28 cellular contexts compared by ENCODE assay signal in the genomic region with DNA sequence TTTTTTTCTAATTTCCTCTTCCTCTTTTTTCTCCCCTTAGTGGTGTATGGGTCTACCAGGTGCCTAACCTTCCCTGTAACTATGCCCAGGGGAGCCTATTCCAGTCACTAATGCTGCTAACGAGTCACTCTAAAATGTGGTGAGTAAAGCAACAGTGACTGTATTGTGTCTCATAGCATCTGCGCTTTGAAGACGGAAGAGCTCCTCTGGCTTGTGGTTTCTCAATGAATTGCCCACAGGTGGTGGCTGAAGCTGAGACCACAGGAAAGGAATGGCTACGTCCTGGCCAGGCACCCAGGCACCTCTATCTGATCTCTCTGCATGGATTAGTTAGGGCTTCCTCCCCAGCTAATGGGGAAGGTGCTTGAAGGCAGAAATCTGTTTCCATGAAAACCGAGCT.
A peak's percentile ranks its signal among the peaks of the same experiment; 100 is the strongest.
DNase-seq lines count a peak whose midpoint lies in the region; ATAC-seq and TF ChIP-seq lines count a peak whose summit lies in the region.
"Had no signal": no experiment of that assay in that cellular context is flagged by ENCODE, and none has a peak within 500 bp of the region (broad histone marks: within the 10 kb centered on the region; RNA-seq: fewer than 3 reads in every experiment).

No MANE protein-coding gene starts in this region.

- H3K36me3 Mint-ChIP-seq in H9 (ENCODE audit: insufficient read depth in 1 of 3, low read depth in 3 of 3) (peaks cover 0 to 14% (median 10%) of the 10 kb centered on the region in 3 experiments; a peak in 5 of 7 replicates), WTC11 (peaks cover 4% of the 10 kb centered on the region; the same call in 1 of the 2 replicates)
- H3K36me3 Mint-ChIP-seq: activated naive CD4-positive, alpha-beta T cell treated with anti-CD3 and anti-CD28 coated beads, Interleukin-2, amount 50 U/mL, for 24 hours; CD4-positive, CD25-positive, alpha-beta regulatory T cell; memory B cell; naive thymus-derived CD4-positive, alpha-beta T cell had no signal

- H3K4me3 ChIP-seq in mesendoderm (ENCODE audit: low read length) (no peak overlapping the region), mesenchymal stem cell (ENCODE audit: insufficient read depth in 1 of 2, low read depth in 1 of 2, low read length in 2 of 2) (no peak overlapping the region)
- H3K4me3 ChIP-seq: MG63, psoas muscle, transverse colon had no signal

- peaks cover 19% of the 10 kb centered on the region; the same call in 1 of the 2 replicates for H3K4me1 ChIP-seq in H9 (ENCODE audit: insufficient read depth, low read length)
- no peaks in the 10 kb centered on the region for H3K4me1 ChIP-seq in mesendoderm (ENCODE audit: control insufficient read depth, low read depth, low read length)
- H3K4me1 ChIP-seq in mesenchymal stem cell (ENCODE audit: control insufficient read depth, insufficient read depth, low read depth, low read length): no peaks in the 10 kb centered on the region
- H3K4me1 ChIP-seq: psoas muscle, transverse colon had no signal

- H3K9ac ChIP-seq in H9 (ENCODE audit: extremely low read depth, insufficient read length, low read length) (no peak overlapping the region), mesendoderm (ENCODE audit: low read length) (no peak overlapping the region), mesenchymal stem cell (ENCODE audit: low read length) (no peak overlapping the region)

- no peak; the same call in 1 of the 2 replicates for ATAC-seq in WTC11
- no peak for ATAC-seq in HG02870 (IDR thresholded peaks at IDR 0.05; ENCODE audit: unreplicated experiment)
- ATAC-seq: activated T-helper 17 cell treated with anti-CD3 and anti-CD28 coated beads, Interleukin-2, amount 50 U/mL, for 72 hours; left colon; naive thymus-derived CD4-positive, alpha-beta T cell; psoas muscle had no signal

- H2AFZ ChIP-seq in H9 (ENCODE audit: low read length) (no peak overlapping the region), mesenchymal stem cell (ENCODE audit: low read depth, low read length) (no peak overlapping the region)

- H3K9me3 Mint-ChIP-seq in H9 (no peaks in the 10 kb centered on the region; a peak in 2 of 5 replicates), WTC11 (peaks cover 8% of the 10 kb centered on the region)

- CTCF ChIA-PET in WTC11 (lab: Charles Lee): interaction anchor here (1.1 to 1.3 kb wide), 2 partner anchors 9 to 11 kb away, joined by 3 to 4 read pairs; no protein-coding TSS in a partner anchor

- WGBS in H9 (ENCODE audit: extremely low coverage, insufficient read length, low lambda C conversion rate): no CpG with 5 or more reads among the region's 5 CpGs
- WGBS in mesendoderm (ENCODE audit: extremely low coverage, insufficient coverage, low lambda C conversion rate): no CpG with 5 or more reads among the region's 5 CpGs
- 45% methylated on average over 5 of the region's 5 CpGs for whole genome bisulfite sequencing in mesenchymal stem cell

- H2BK20ac ChIP-seq in H9 (ENCODE audit: low read depth, low read length, poor library complexity, severe bottlenecking): no peak overlapping the region

- no peak overlapping the region for H4K8ac ChIP-seq in H9 (replicated peaks; ENCODE audit: insufficient read length, low read depth, low read length)
- H4K8ac ChIP-seq in mesendoderm (ENCODE audit: low read depth, low read length): no peak overlapping the region
- no peak overlapping the region for H4K8ac ChIP-seq in mesenchymal stem cell (ENCODE audit: low read length)

- TF ChIP-seq CTCF in H9 (conservative IDR thresholded peaks at IDR 0.05) (no peak), WTC11 (IDR thresholded peaks at IDR 0.05) (no peak)

- H3K27ac ChIP-seq in H9 (ENCODE audit: insufficient read length, low read depth, low read length): no peak overlapping the region
- H3K27ac ChIP-seq in mesendoderm (ENCODE audit: low read depth, low read length): no peak overlapping the region
- H3K27ac ChIP-seq in mesenchymal stem cell (ENCODE audit: low read length, poor library complexity, severe bottlenecking): no peak overlapping the region
- H3K27ac ChIP-seq: HL-60, psoas muscle, transverse colon had no signal

- H3K27me3 Mint-ChIP-seq in H9 (ENCODE audit: low read depth) (no peaks in the 10 kb centered on the region), WTC11 (ENCODE audit: low read depth) (peaks cover 2% of the 10 kb centered on the region)
- H3K27me3 Mint-ChIP-seq: activated B cell treated with CpG ODN at 0.5 μM for 24 hours; activated naive CD4-positive, alpha-beta T cell treated with anti-CD3 and anti-CD28 coated beads, Interleukin-2, amount 50 U/mL, for 24 hours; activated T-helper 17 cell treated with anti-CD3 and anti-CD28 coated beads, Interleukin-2, amount 50 U/mL, for 72 hours; CD4-positive, CD25-positive, alpha-beta regulatory T cell; dendritic cell treated with granulocyte-macrophage colony-stimulating factor and Interleukin-4, amounts not matched to agents 40 ng/mL and 50 ng/mL, for 4 days; memory B cell; naive thymus-derived CD4-positive, alpha-beta T cell had no signal

- POLR2A ChIA-PET in WTC11 (lab: Charles Lee): no interaction called here

- H3K14ac ChIP-seq in H9 (ENCODE audit: insufficient read depth, low read length) (no peak overlapping the region), mesenchymal stem cell (ENCODE audit: low read length in 2 of 2) (no peak overlapping the region)

- H3K27ac Mint-ChIP-seq in H9 (peak overlapping the region in 2 of 3 experiments; percentile 82 to 92; a peak in 5 of 7 replicates), WTC11 (peak overlapping the region; percentile 93)
- H3K27ac Mint-ChIP-seq: activated B cell treated with CpG ODN at 0.5 μM for 24 hours; activated naive CD4-positive, alpha-beta T cell treated with anti-CD3 and anti-CD28 coated beads, Interleukin-2, amount 50 U/mL, for 24 hours; activated T-helper 17 cell treated with anti-CD3 and anti-CD28 coated beads, Interleukin-2, amount 50 U/mL, for 72 hours; CD4-positive, CD25-positive, alpha-beta regulatory T cell; dendritic cell treated with granulocyte-macrophage colony-stimulating factor and Interleukin-4, amounts not matched to agents 40 ng/mL and 50 ng/mL, for 4 days; memory B cell; naive thymus-derived CD4-positive, alpha-beta T cell had no signal

- H3K27me3 ChIP-seq in H9 (ENCODE audit: insufficient read depth, low read length) (no peaks in the 10 kb centered on the region), mesendoderm (ENCODE audit: insufficient read depth, low read length, poor library complexity) (no peaks in the 10 kb centered on the region), mesenchymal stem cell (ENCODE audit: control insufficient read depth in 1 of 2, insufficient read depth in 1 of 2, low read length in 2 of 2) (no peaks in the 10 kb centered on the region)
- H3K27me3 ChIP-seq: MG63, transverse colon had no signal

- H2BK120ac ChIP-seq in H9 (ENCODE audit: low read depth, low read length, poor library complexity, severe bottlenecking) (no peak overlapping the region), mesendoderm (ENCODE audit: low read depth, low read length) (no peak overlapping the region), mesenchymal stem cell (ENCODE audit: low read depth, low read length) (no peak overlapping the region)

- H2BK12ac ChIP-seq in H9 (ENCODE audit: insufficient read length, low read depth, low read length) (no peak overlapping the region), mesenchymal stem cell (ENCODE audit: low read length in 2 of 2) (no peak overlapping the region)

- no peak overlapping the region for H3K4me3 Mint-ChIP-seq in H9
- H3K4me3 Mint-ChIP-seq in WTC11: no peak overlapping the region
- H3K4me3 Mint-ChIP-seq: activated B cell treated with CpG ODN at 0.5 μM for 24 hours; activated naive CD4-positive, alpha-beta T cell treated with anti-CD3 and anti-CD28 coated beads, Interleukin-2, amount 50 U/mL, for 24 hours; activated T-helper 17 cell treated with anti-CD3 and anti-CD28 coated beads, Interleukin-2, amount 50 U/mL, for 72 hours; CD4-positive, CD25-positive, alpha-beta regulatory T cell; dendritic cell treated with granulocyte-macrophage colony-stimulating factor and Interleukin-4, amounts not matched to agents 40 ng/mL and 50 ng/mL, for 4 days; memory B cell; naive thymus-derived CD4-positive, alpha-beta T cell had no signal

- no peak overlapping the region for H4K91ac ChIP-seq in H9 (ENCODE audit: insufficient read length, low read depth, low read length)
- no peak overlapping the region for H4K91ac ChIP-seq in mesenchymal stem cell (ENCODE audit: low read length)

- H3K4me1 Mint-ChIP-seq in H9: peaks cover 42 to 62% of the 10 kb centered on the region in 2 experiments
- H3K4me1 Mint-ChIP-seq in WTC11: peaks cover 72% of the 10 kb centered on the region
- H3K4me1 Mint-ChIP-seq: activated B cell treated with CpG ODN at 0.5 μM for 24 hours; activated naive CD4-positive, alpha-beta T cell treated with anti-CD3 and anti-CD28 coated beads, Interleukin-2, amount 50 U/mL, for 24 hours; activated T-helper 17 cell treated with anti-CD3 and anti-CD28 coated beads, Interleukin-2, amount 50 U/mL, for 72 hours; CD4-positive, CD25-positive, alpha-beta regulatory T cell; memory B cell had no signal

- no peaks in the 10 kb centered on the region for H3K36me3 ChIP-seq in mesendoderm (ENCODE audit: control insufficient read depth, insufficient read depth, low read length)
- no peaks in the 10 kb centered on the region for H3K36me3 ChIP-seq in mesenchymal stem cell (ENCODE audit: control insufficient read depth in 1 of 2, insufficient read depth in 2 of 2, low read depth in 1 of 2, low read length in 2 of 2)
- H3K36me3 ChIP-seq: MG63, transverse colon had no signal

- no peak for DNase-seq in H9
- DNase-seq in M059J (ENCODE audit: low read depth): peak; percentile 43
- DNase-seq in WTC11 (ENCODE audit: low spot score): no peak
- peak; percentile 2 for DNase-seq in mesendoderm
- no peak for DNase-seq in NCI-H446 (lab: John Stamatoyannopoulos, UW)
- no peak for DNase-seq in mesenchymal stem cell
- DNase-seq: activated B cell treated with CpG ODN at 0.5 μM for 24 hours; activated CD4-positive, alpha-beta T cell treated with anti-CD3 and anti-CD28 coated beads, Interleukin-2, amount 50 U/mL, for 4 hours; activated CD8-positive, alpha-beta memory T cell treated with anti-CD3 and anti-CD28 coated beads, Interleukin-2, amount 50 U/mL, for 48 hours; CD4-positive, CD25-positive, alpha-beta regulatory T cell; glutamatergic neuron; H7; left colon; MG63; naive thymus-derived CD4-positive, alpha-beta T cell; NCI-H1417; NCI-H2171; NCI-H524; nucleus accumbens; psoas muscle; T1000; transverse colon had no signal

- H4K5ac ChIP-seq in H9 (ENCODE audit: insufficient read length, low read depth, low read length) (no peak overlapping the region), mesendoderm (ENCODE audit: low read length) (no peak overlapping the region)

- H3K9me3 ChIP-seq in H9 (ENCODE audit: control insufficient read depth, low read depth, low read length): no peaks in the 10 kb centered on the region
- no peaks in the 10 kb centered on the region for H3K9me3 ChIP-seq in mesenchymal stem cell (ENCODE audit: control insufficient read depth, low read length)
- H3K9me3 ChIP-seq: MG63, psoas muscle, transverse colon had no signal

- H3K56ac ChIP-seq in H9 (ENCODE audit: insufficient read length, low read depth, low read length) (no peak overlapping the region), mesendoderm (ENCODE audit: low read length) (no peak overlapping the region)

- no peak overlapping the region for H3K23ac ChIP-seq in H9 (ENCODE audit: insufficient read length, low read depth, low read length)
- no peak overlapping the region for H3K23ac ChIP-seq in mesendoderm (ENCODE audit: low read length)
- no peak overlapping the region for H3K23ac ChIP-seq in mesenchymal stem cell (ENCODE audit: low read length in 2 of 2)

- H2BK15ac ChIP-seq in H9 (ENCODE audit: low read depth, low read length) (no peak overlapping the region), mesendoderm (replicated peaks; ENCODE audit: low read depth) (no peak overlapping the region), mesenchymal stem cell (ENCODE audit: low read depth, poor library complexity, severe bottlenecking) (no peak overlapping the region)

- H2BK5ac ChIP-seq in H9 (ENCODE audit: insufficient read length, low read length) (no peak overlapping the region), mesendoderm (ENCODE audit: low read length) (no peak overlapping the region), mesenchymal stem cell (ENCODE audit: low read depth, low read length, poor library complexity, severe bottlenecking) (no peak overlapping the region)

- H2AK5ac ChIP-seq in H9 (ENCODE audit: insufficient read length, low read length): no peak overlapping the region
- H2AK5ac ChIP-seq in mesendoderm (ENCODE audit: low read length): no peak overlapping the region
- no peak overlapping the region for H2AK5ac ChIP-seq in mesenchymal stem cell (ENCODE audit: low read length, severe bottlenecking)

- H3K18ac ChIP-seq in H9 (ENCODE audit: insufficient read length, low read depth, low read length): no peak overlapping the region
- no peak overlapping the region for H3K18ac ChIP-seq in mesendoderm (ENCODE audit: low read length)
- no peak overlapping the region for H3K18ac ChIP-seq in mesenchymal stem cell (ENCODE audit: low read depth in 1 of 2, low read length in 2 of 2)

- H3T11ph ChIP-seq in H9 (ENCODE audit: low read length): no peak overlapping the region

- H3K4ac ChIP-seq in H9 (ENCODE audit: low read depth, low read length): no peak overlapping the region
- H3K4ac ChIP-seq in mesendoderm (ENCODE audit: low read depth, low read length): no peak overlapping the region
- no peak overlapping the region for H3K4ac ChIP-seq in mesenchymal stem cell (ENCODE audit: low read depth in 1 of 2, low read length in 2 of 2)

- H3K4me2 ChIP-seq in H9 (ENCODE audit: insufficient read depth, insufficient read length, low read length) (no peak overlapping the region), mesendoderm (ENCODE audit: low read length) (no peak overlapping the region), mesenchymal stem cell (ENCODE audit: low read length, poor library complexity, severe bottlenecking) (no peak overlapping the region)

- no peaks in the 10 kb centered on the region for H4K20me1 ChIP-seq in H9 (ENCODE audit: control insufficient read depth, insufficient read depth, insufficient read length)

- no peaks in the 10 kb centered on the region for H3K79me2 ChIP-seq in H9 (ENCODE audit: insufficient read depth, low read length)
- no peaks in the 10 kb centered on the region for H3K79me2 ChIP-seq in mesendoderm (ENCODE audit: control insufficient read depth, insufficient read depth, low read length)

- H3K23me2 ChIP-seq in H9 (ENCODE audit: insufficient read length, low read depth, low read length, poor library complexity, severe bottlenecking): no peaks in the 10 kb centered on the region

- no peaks in the 10 kb centered on the region for H3K79me1 ChIP-seq in H9 (ENCODE audit: insufficient read depth, low read depth, low read length, poor library complexity, severe bottlenecking)
- H3K79me1 ChIP-seq in mesendoderm (ENCODE audit: low read length): no peaks in the 10 kb centered on the region
- no peaks in the 10 kb centered on the region for H3K79me1 ChIP-seq in mesenchymal stem cell (replicated peaks; ENCODE audit: low read length, poor library complexity, severe bottlenecking)

Comparison
In these comparisons a context has a peak if more than half of its experiments do, and no peak if none do; other contexts are left out.
1. DNase-seq: peak in M059J (single experiment) and mesendoderm (single experiment); none in H9 (single experiment), WTC11 (single experiment), NCI-H446 (0 of 2) and mesenchymal stem cell (single experiment).